Comparison of ENCODE assay signal across 9 cellular contexts in the genomic region with DNA sequence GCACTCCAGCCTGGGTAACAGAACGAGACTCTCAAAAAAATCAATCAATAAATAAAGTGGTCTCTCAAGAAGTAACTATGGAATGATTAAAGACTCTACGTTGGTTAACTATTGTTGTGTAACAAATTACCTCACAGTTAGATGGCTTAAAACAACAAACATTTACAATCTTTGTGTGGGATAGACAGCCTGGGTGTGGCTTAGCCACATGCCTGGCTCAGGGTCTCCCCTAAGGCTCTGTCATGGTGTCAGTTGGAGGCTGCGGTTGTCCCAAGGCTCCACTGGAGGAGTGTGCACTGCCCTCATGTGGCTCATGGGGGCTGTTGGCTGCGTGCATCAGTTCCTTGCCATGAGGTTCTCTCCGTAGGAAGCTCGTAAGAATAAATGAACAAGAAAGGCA.
A peak's percentile ranks its signal among the peaks of the same experiment; 100 is the strongest.
DNase-seq lines count a peak whose midpoint lies in the region; ATAC-seq and TF ChIP-seq lines count a peak whose summit lies in the region.
"Had no signal": no experiment of that assay in that cellular context is flagged by ENCODE, and none has a peak within 500 bp of the region (broad histone marks: within the 10 kb centered on the region; RNA-seq: fewer than 3 reads in every experiment).

No MANE protein-coding gene starts in this region.

- H3K27me3 ChIP-seq in ascending aorta, result no peaks in the 10 kb centered on the region
- H3K27me3 ChIP-seq: BLaER1 treated with 17β-estradiol and CSF1 and Interleukin-3, amounts not matched to agents 10 nM and 100 nM had no signal

- H3K27ac ChIP-seq in ascending aorta, result no peak overlapping the region
- H3K27ac ChIP-seq: BLaER1 treated with 17β-estradiol and CSF1 and Interleukin-3, amounts not matched to agents 10 nM and 100 nM had no signal

- TF ChIP-seq CTCF in fibroblast of mammary gland (conservative IDR thresholded peaks at IDR 0.05; ENCODE audit: control insufficient read depth, insufficient read depth, low read depth, low read length) (peak; percentile 18), ascending aorta (IDR thresholded peaks at IDR 0.05) (no peak)

- ATAC-seq in GM21786 (IDR thresholded peaks at IDR 0.05; ENCODE audit: unreplicated experiment), result no peak
- no peak for ATAC-seq in HG03095 (IDR thresholded peaks at IDR 0.05; ENCODE audit: unreplicated experiment)

- no peak overlapping the region for H3K4me3 ChIP-seq in fibroblast of mammary gland (ENCODE audit: control insufficient read depth, low read depth, low read length)
- no peak overlapping the region for H3K4me3 ChIP-seq in ascending aorta
- H3K4me3 ChIP-seq: BLaER1 treated with 17β-estradiol and CSF1 and Interleukin-3, amounts not matched to agents 10 nM and 100 nM had no signal

- H3K9me3 ChIP-seq in ascending aorta, result no peaks in the 10 kb centered on the region
- H3K9me3 ChIP-seq: BLaER1 treated with 17β-estradiol and CSF1 and Interleukin-3, amounts not matched to agents 10 nM and 100 nM had no signal

- H3K36me3 ChIP-seq in ascending aorta, result no peaks in the 10 kb centered on the region

- DNase-seq in NCI-H1092 treated with DMSO at 0.1 percent for 48 hours (lab: John Stamatoyannopoulos, UW) (peak; percentile 20), NCI-H1092 (lab: John Stamatoyannopoulos, UW) (no peak), NCI-H460 (ENCODE audit: extremely low read depth, low read depth) (peak; percentile 11), fibroblast of mammary gland (ENCODE audit: low read depth) (peak; percentile 20), posterior cingulate gyrus (peak in 7 of 10 donors; percentile 36 to 92 (median 49)), ascending aorta (ENCODE audit: low spot score in 2 of 2) (no peak)

- intact Hi-C loops in posterior cingulate gyrus (cut with DNase I) (loop anchor here (1.0 to 5.0 kb wide), 2 partner anchors 44 to 176 kb away; no protein-coding TSS in a partner anchor), ascending aorta (cut with DNase I) (no loop called here)

- no peaks in the 10 kb centered on the region for H3K4me1 ChIP-seq in ascending aorta

Comparison
In these comparisons a context has a peak if more than half of its experiments do, and no peak if none do; other contexts are left out.
1. DNase-seq: peak in NCI-H1092 treated with DMSO at 0.1 percent for 48 hours (single experiment), NCI-H460 (single experiment), fibroblast of mammary gland (single experiment) and posterior cingulate gyrus (7 of 10); none in NCI-H1092 (single experiment) and ascending aorta (0 of 2).